16 cellular contexts compared by ENCODE assay signal in the genomic region with DNA sequence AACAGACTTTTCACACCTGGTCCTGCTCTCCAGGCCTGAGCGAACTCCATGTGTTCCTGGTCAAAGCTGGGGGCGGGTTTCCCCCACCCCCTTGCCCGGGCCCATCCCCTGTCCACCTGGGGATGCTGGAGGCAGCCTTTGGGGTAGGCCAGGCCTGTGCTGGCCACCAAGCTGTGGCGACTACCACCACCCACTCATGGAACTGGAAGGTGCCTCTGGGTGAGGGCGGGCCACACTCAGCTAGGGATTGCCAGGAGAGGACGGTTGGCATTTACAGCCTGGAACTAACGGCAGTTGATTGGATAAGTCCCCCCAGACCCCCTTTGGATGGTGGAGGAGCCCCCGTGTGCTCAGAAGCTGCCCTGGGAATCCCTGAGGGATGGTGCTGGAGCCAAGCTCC. TPM values are rescaled to one million over a fixed set of nuclear protein-coding genes. Genes with fewer than 3 reads are reported as not detected.
DNase-seq lines count a peak whose midpoint lies in the region; ATAC-seq and TF ChIP-seq lines count a peak whose summit lies in the region.
"Had no signal": no experiment of that assay in that cellular context is flagged by ENCODE, and none has a peak within 500 bp of the region (broad histone marks: within the 10 kb centered on the region; RNA-seq: fewer than 3 reads in every experiment).

No MANE protein-coding gene starts in this region.

- no peak overlapping the region for H3K23ac ChIP-seq in neuronal stem cell (ENCODE audit: low read depth, low read length, poor library complexity)

- H3K27ac ChIP-seq in neuronal stem cell (replicated peaks; ENCODE audit: low read length), result no peak overlapping the region
- H3K27ac ChIP-seq: BLaER1 treated with 17β-estradiol and CSF1 and Interleukin-3, amounts not matched to agents 10 nM and 100 nM had no signal

- H3K9ac ChIP-seq in neuronal stem cell (ENCODE audit: low read depth, low read length, poor library complexity), result no peak overlapping the region
- H3K9ac ChIP-seq: BLaER1 treated with 17β-estradiol and CSF1 and Interleukin-3, amounts not matched to agents 10 nM and 100 nM had no signal

- no CpG with 5 or more reads among the region's 8 CpGs for WGBS in neuronal stem cell (ENCODE audit: extremely low coverage in 2 of 2, insufficient read length in 2 of 2, insufficient replicate concordance in 1 of 2), 2 donors

- no peak overlapping the region for H3K14ac ChIP-seq in neuronal stem cell (ENCODE audit: low read length)

- H3K4me2 ChIP-seq in neuronal stem cell (ENCODE audit: insufficient read depth, low read length, poor library complexity, severe bottlenecking), result no peak overlapping the region
- H3K4me2 ChIP-seq: BLaER1 treated with 17β-estradiol and CSF1 and Interleukin-3, amounts not matched to agents 10 nM and 100 nM; GM23338 had no signal

- no peak for TF ChIP-seq CTCF in GM13976 (IDR thresholded peaks at IDR 0.05; ENCODE audit: borderline replicate concordance, control extremely low read depth, extremely low read depth, insufficient read depth, missing control alignments)

- peaks cover 6 to 25% of the 10 kb centered on the region in 2 donors for H3K4me1 ChIP-seq in neuronal stem cell (ENCODE audit: control insufficient read depth in 2 of 2, insufficient read depth in 1 of 2, low read depth in 1 of 2, low read length in 2 of 2)

- no peak overlapping the region for H2AFZ ChIP-seq in neuronal stem cell (ENCODE audit: low read length)
- H2AFZ ChIP-seq: GM23338 had no signal

- peak overlapping the region; percentile 60 for H2BK15ac ChIP-seq in neuronal stem cell (ENCODE audit: low read length)

- H2BK120ac ChIP-seq in neuronal stem cell (ENCODE audit: low read depth, low read length), result peak overlapping the region; percentile 47

- in situ Hi-C loops in GM13976 (cut with MboI; ENCODE audit: low sequenced_read_pairs, unreplicated experiment), result no loop called here

- no peak overlapping the region for H4K91ac ChIP-seq in neuronal stem cell (ENCODE audit: low read depth, low read length, poor library complexity)

- no peak overlapping the region for H3K4ac ChIP-seq in neuronal stem cell (ENCODE audit: low read length)

- no peaks in the 10 kb centered on the region for H3K27me3 ChIP-seq in neuronal stem cell (ENCODE audit: control insufficient read depth in 3 of 3, insufficient read depth in 3 of 3, low read depth in 1 of 3, low read length in 3 of 3)
- H3K27me3 ChIP-seq: BLaER1 treated with 17β-estradiol and CSF1 and Interleukin-3, amounts not matched to agents 10 nM and 100 nM had no signal

- H4K8ac ChIP-seq in neuronal stem cell (ENCODE audit: low read depth, low read length), result no peak overlapping the region

- H3K4me3 ChIP-seq in neuronal stem cell (ENCODE audit: low read length in 2 of 2), result no peak overlapping the region
- H3K4me3 ChIP-seq: BLaER1 treated with 17β-estradiol and CSF1 and Interleukin-3, amounts not matched to agents 10 nM and 100 nM; GM23338 had no signal

- H2BK12ac ChIP-seq in neuronal stem cell (ENCODE audit: low read length), result no peak overlapping the region

- no peak overlapping the region for H2BK5ac ChIP-seq in neuronal stem cell (ENCODE audit: low read length)

- no peak overlapping the region for H3K18ac ChIP-seq in neuronal stem cell (ENCODE audit: low read length)

- no peaks in the 10 kb centered on the region for H3K79me1 ChIP-seq in neuronal stem cell (ENCODE audit: low read depth, low read length)

- peak overlapping the region; percentile 91 for H2AK5ac ChIP-seq in neuronal stem cell (ENCODE audit: low read depth, low read length)

- H3K9me3 ChIP-seq in neuronal stem cell (replicated peaks in 1 of 2; ENCODE audit: control insufficient read depth in 2 of 2, insufficient read depth in 1 of 2, low read depth in 1 of 2, low read length in 2 of 2), result peaks cover 2 to 38% of the 10 kb centered on the region in 2 donors

- no peaks in the 10 kb centered on the region for H3K36me3 ChIP-seq in neuronal stem cell (replicated peaks in 1 of 2; ENCODE audit: control insufficient read depth in 2 of 2, insufficient read depth in 2 of 2, low read length in 2 of 2)

- peak; percentile 34 for ATAC-seq in esophagus mucosa
- ATAC-seq in GM19397 (IDR thresholded peaks at IDR 0.05; ENCODE audit: unreplicated experiment), result no peak
- ATAC-seq: GM23338 had no signal

- DNase-seq in GM13976 (ENCODE audit: low spot score) (peak; percentile 23), neuronal stem cell (ENCODE audit: low spot score) (no peak), SW480 (ENCODE audit: low spot score) (no peak), DMS79 treated with DMSO at 0.1 percent for 48 hours (lab: John Stamatoyannopoulos, UW) (no peak)
- DNase-seq in activated CD4-positive, alpha-beta T cell treated with anti-CD3 and anti-CD28 coated beads for 48 hours, result no peak
- DNase-seq: ACHN; CD4-positive, CD25-positive, alpha-beta regulatory T cell; H7; KG1 had no signal

RNA-seq across cellular contexts. Expression of a gene that starts 7.9 kb away (rescaled TPM):
- 0.64 TPM for total RNA-seq in esophagus mucosa
- polyA plus RNA-seq in neuronal stem cell (2013, experiment 1 of 2), result 1.1 TPM
- 0.96 TPM for polyA plus RNA-seq in neuronal stem cell (2013, experiment 2 of 2)
- total RNA-seq: A172; CD4-positive, CD25-positive, alpha-beta regulatory T cell; G401; HT-29 had no signal

RNA-seq across cellular contexts. Expression of a gene that starts 38.4 kb away (rescaled TPM):
- 71.1 TPM for total RNA-seq in esophagus mucosa
- polyA plus RNA-seq in neuronal stem cell (2013, experiment 1 of 2), result 60.6 TPM
- polyA plus RNA-seq in neuronal stem cell (2013, experiment 2 of 2), result 61.2 TPM
